Comparison of ENCODE assay signal across 11 cellular contexts in the genomic region with DNA sequence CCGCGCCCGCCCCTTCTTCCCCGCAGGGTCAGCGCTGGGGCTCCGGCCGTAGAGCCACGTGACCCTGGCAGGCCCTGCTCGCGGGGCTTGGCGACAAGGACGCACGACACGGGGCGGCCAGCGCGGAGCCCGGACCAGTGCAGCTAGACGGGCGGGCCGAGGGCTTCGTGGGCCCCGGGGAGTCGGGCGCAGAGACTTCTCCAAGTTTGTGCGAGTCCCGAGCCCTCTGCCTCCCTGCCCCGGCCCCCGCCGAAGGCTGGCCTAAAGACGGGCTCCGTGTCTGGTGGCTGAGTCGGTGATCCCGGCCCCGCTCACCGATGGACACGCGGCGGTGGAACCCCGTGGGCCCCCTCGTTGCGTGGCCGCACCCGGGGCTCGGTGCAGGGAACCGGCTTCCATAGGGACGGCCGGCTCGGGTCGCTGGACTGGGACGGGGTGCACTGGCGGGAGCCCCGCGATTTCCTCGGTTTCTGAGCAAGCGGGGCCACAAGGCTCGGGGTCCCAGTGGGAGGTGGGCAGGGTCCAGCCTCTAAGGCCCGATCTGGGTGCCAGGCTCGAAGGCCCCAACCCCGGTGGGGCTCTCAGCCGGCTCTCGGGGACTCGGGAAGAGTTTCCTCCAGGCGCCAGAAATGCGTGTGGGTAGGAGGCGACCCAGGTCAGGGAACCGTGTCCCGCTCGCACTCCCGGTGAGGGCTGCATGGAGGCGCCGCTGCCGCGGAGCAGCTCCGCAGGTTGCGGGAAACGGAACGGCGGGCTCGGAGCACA. TPM values are rescaled to one million over a fixed set of nuclear protein-coding genes. Genes with fewer than 3 reads are reported as not detected.
A peak's percentile ranks its signal among the peaks of the same experiment; 100 is the strongest.
DNase-seq lines count a peak whose midpoint lies in the region; ATAC-seq and TF ChIP-seq lines count a peak whose summit lies in the region.
"Had no signal": no experiment of that assay in that cellular context is flagged by ENCODE, and none has a peak within 500 bp of the region (broad histone marks: within the 10 kb centered on the region; RNA-seq: fewer than 3 reads in every experiment).

No MANE protein-coding gene starts in this region.

- H4K8ac ChIP-seq in mesenchymal stem cell (ENCODE audit: low read length) = no peak overlapping the region

- H3K27me3 ChIP-seq in thyroid gland = peaks cover 12% of the 10 kb centered on the region
- peaks cover 76 to 85% of the 10 kb centered on the region in 2 experiments for H3K27me3 ChIP-seq in mesenchymal stem cell (ENCODE audit: control insufficient read depth in 1 of 2, insufficient read depth in 1 of 2, low read length in 2 of 2)

- no peaks in the 10 kb centered on the region for H3K9me3 ChIP-seq in thyroid gland
- no peaks in the 10 kb centered on the region for H3K9me3 ChIP-seq in mesenchymal stem cell (ENCODE audit: control insufficient read depth, low read length)

- H2BK5ac ChIP-seq in mesenchymal stem cell (ENCODE audit: low read depth, low read length, poor library complexity, severe bottlenecking) = no peak overlapping the region

- peak overlapping the region in 1 of 3 donors; percentile 24 for H3K4me3 ChIP-seq in thyroid gland (replicated peaks in 1 of 3)
- H3K4me3 ChIP-seq in mesenchymal stem cell (ENCODE audit: insufficient read depth in 1 of 2, low read depth in 1 of 2, low read length in 2 of 2) = no peak overlapping the region

- no peak overlapping the region for H2BK12ac ChIP-seq in mesenchymal stem cell (ENCODE audit: low read length in 2 of 2)

- H3K9ac ChIP-seq in mesenchymal stem cell (ENCODE audit: low read length) = no peak overlapping the region

- no peak overlapping the region for H4K91ac ChIP-seq in mesenchymal stem cell (ENCODE audit: low read length)

- TF ChIP-seq POLR2A in thyroid gland (IDR thresholded peaks at IDR 0.05) = no peak

- no peak overlapping the region for H3K14ac ChIP-seq in mesenchymal stem cell (ENCODE audit: low read length in 2 of 2)

- whole genome bisulfite sequencing in thyroid gland, 2 donors = 7 to 8% methylated on average over 16 to 19 of the region's 80 CpGs
- 2% methylated on average over 74 of the region's 80 CpGs for WGBS in mesenchymal stem cell

- H3K36me3 ChIP-seq in thyroid gland (no peaks in the 10 kb centered on the region), mesenchymal stem cell (ENCODE audit: control insufficient read depth in 1 of 2, insufficient read depth in 2 of 2, low read depth in 1 of 2, low read length in 2 of 2) (no peaks in the 10 kb centered on the region)

- H2BK120ac ChIP-seq in mesenchymal stem cell (ENCODE audit: low read depth, low read length) = no peak overlapping the region

- no peaks in the 10 kb centered on the region for H3K79me1 ChIP-seq in mesenchymal stem cell (replicated peaks; ENCODE audit: low read length, poor library complexity, severe bottlenecking)

- no peak for TF ChIP-seq CTCF in thyroid gland (IDR thresholded peaks at IDR 0.05)

- DNase-seq in NCI-H1105 treated with DMSO at 0.1 percent for 48 hours (lab: John Stamatoyannopoulos, UW) = peak; percentile 10
- no peak for DNase-seq in NCI-H1105 (lab: John Stamatoyannopoulos, UW)
- peak; percentile 16 for DNase-seq in astrocyte of the hippocampus (ENCODE audit: low read depth, low spot score)
- no peak for DNase-seq in left lobe of liver (ENCODE audit: low spot score)
- peak; percentile 19 to 31 for DNase-seq in thyroid gland
- DNase-seq in mesenchymal stem cell = no peak
- DNase-seq in H4 (ENCODE audit: low spot score) = no peak
- DNase-seq: activated T-cell treated with anti-CD3 and anti-CD28 coated beads, Interleukin-2, amount 50 U/mL, for 72 hours; NCI-H1930 had no signal

- H2AK5ac ChIP-seq in mesenchymal stem cell (ENCODE audit: low read length, severe bottlenecking) = no peak overlapping the region

- peaks cover 7 to 17% of the 10 kb centered on the region in 2 donors for H3K4me1 ChIP-seq in thyroid gland
- peaks cover 15% of the 10 kb centered on the region for H3K4me1 ChIP-seq in mesenchymal stem cell (ENCODE audit: control insufficient read depth, insufficient read depth, low read depth, low read length)

- H3K18ac ChIP-seq in mesenchymal stem cell (ENCODE audit: low read depth in 1 of 2, low read length in 2 of 2) = no peak overlapping the region

- H3K4me2 ChIP-seq in mesenchymal stem cell (ENCODE audit: low read length, poor library complexity, severe bottlenecking) = no peak overlapping the region

- H3K23ac ChIP-seq in mesenchymal stem cell (ENCODE audit: low read length in 2 of 2) = no peak overlapping the region

- intact Hi-C loops in thyroid gland (cut with DNase I) = no loop called here

- no peak overlapping the region for H3K27ac ChIP-seq in thyroid gland
- H3K27ac ChIP-seq in mesenchymal stem cell (ENCODE audit: low read length, poor library complexity, severe bottlenecking) = no peak overlapping the region

- H3K4ac ChIP-seq in mesenchymal stem cell (ENCODE audit: low read depth in 1 of 2, low read length in 2 of 2) = no peak overlapping the region

- ATAC-seq in left lobe of liver (peak; percentile 60), GM19455 (IDR thresholded peaks at IDR 0.05; ENCODE audit: unreplicated experiment) (no peak)

- no peak overlapping the region for H2AFZ ChIP-seq in mesenchymal stem cell (ENCODE audit: low read depth, low read length)

- H2BK15ac ChIP-seq in mesenchymal stem cell (ENCODE audit: low read depth, poor library complexity, severe bottlenecking) = no peak overlapping the region

RNA-seq across cellular contexts. Expression of a gene that starts 0.5 kb away (rescaled TPM):
- total RNA-seq in left lobe of liver = 0.48 TPM
- total RNA-seq in thyroid gland = under 1 TPM in 3 of 4 donors, not detected in 1; 0.33 to 0.67 (median 0.54) TPM
- polyA plus RNA-seq in mesenchymal stem cell (2013, experiment 1 of 2) = not detected
- polyA plus RNA-seq in mesenchymal stem cell (2013, experiment 2 of 2) = not detected
- total RNA-seq in H4 (2014; rRNA removed; shearing (Covaris generic)) = 0.10 and 0.41 TPM in 2 replicates
- total RNA-seq: activated T-cell treated with anti-CD3 and anti-CD28 coated beads, Interleukin-2, amount 50 U/mL, for 72 hours; subcutaneous adipose tissue had no signal

RNA-seq across cellular contexts. Expression of a gene that starts 48.9 kb away (rescaled TPM):
- total RNA-seq in left lobe of liver (not detected), thyroid gland (1 to 10 TPM; 1.1 to 6.0 (median 4.6) TPM)
- not detected for polyA plus RNA-seq in mesenchymal stem cell (2013, experiment 1 of 2)
- not detected for polyA plus RNA-seq in mesenchymal stem cell (2013, experiment 2 of 2)
- not detected in 2 replicates for total RNA-seq in H4 (2014; rRNA removed; shearing (Covaris generic))
- total RNA-seq: activated T-cell treated with anti-CD3 and anti-CD28 coated beads, Interleukin-2, amount 50 U/mL, for 72 hours; subcutaneous adipose tissue had no signal

Comparison
In these comparisons a context has a peak if more than half of its experiments do, and no peak if none do; other contexts are left out.
1. DNase-seq: peak in NCI-H1105 treated with DMSO at 0.1 percent for 48 hours (single experiment), astrocyte of the hippocampus (single experiment) and thyroid gland (2 of 2); none in NCI-H1105 (single experiment), left lobe of liver (single experiment), mesenchymal stem cell (single experiment) and H4 (single experiment).